ENCODE assay signal across 11 cellular contexts in genomic region chr2:145813481-145813880, GRCh38.
"Had no signal": no experiment of that assay in that cellular context is flagged by ENCODE, and none has a peak within 500 bp of the region (broad histone marks: within the 10 kb centered on the region; RNA-seq: fewer than 3 reads in every experiment).

No MANE protein-coding gene starts in this region.

- DNase-seq: activated CD4-positive, alpha-beta T cell treated with anti-CD3 and anti-CD28 coated beads, Interleukin-2, amount 50 U/mL, for 4 hours; activated T-cell treated with anti-CD3 and anti-CD28 coated beads, Interleukin-2, amount 50 U/mL, for 1 hour; amniotic stem cell; colonic mucosa; effector CD8-positive, alpha-beta T cell; gastrocnemius medialis; heart right ventricle; left ventricle myocardium superior; mucosa of descending colon; naive thymus-derived CD8-positive, alpha-beta T cell; T-helper 17 cell had no signal

- H3K27me3 ChIP-seq: colonic mucosa, gastrocnemius medialis, heart right ventricle had no signal

- H3K4me1 ChIP-seq: colonic mucosa, gastrocnemius medialis had no signal

- H3K27ac ChIP-seq: colonic mucosa, gastrocnemius medialis, heart right ventricle had no signal

- H3K9me3 ChIP-seq: colonic mucosa, gastrocnemius medialis, heart right ventricle, mucosa of descending colon had no signal

- H3K4me3 ChIP-seq: colonic mucosa, gastrocnemius medialis, heart right ventricle, mucosa of descending colon had no signal

- H3K36me3 ChIP-seq: colonic mucosa, gastrocnemius medialis, heart right ventricle had no signal
